1 cellular context compared by ENCODE assay signal in the genomic region with DNA sequence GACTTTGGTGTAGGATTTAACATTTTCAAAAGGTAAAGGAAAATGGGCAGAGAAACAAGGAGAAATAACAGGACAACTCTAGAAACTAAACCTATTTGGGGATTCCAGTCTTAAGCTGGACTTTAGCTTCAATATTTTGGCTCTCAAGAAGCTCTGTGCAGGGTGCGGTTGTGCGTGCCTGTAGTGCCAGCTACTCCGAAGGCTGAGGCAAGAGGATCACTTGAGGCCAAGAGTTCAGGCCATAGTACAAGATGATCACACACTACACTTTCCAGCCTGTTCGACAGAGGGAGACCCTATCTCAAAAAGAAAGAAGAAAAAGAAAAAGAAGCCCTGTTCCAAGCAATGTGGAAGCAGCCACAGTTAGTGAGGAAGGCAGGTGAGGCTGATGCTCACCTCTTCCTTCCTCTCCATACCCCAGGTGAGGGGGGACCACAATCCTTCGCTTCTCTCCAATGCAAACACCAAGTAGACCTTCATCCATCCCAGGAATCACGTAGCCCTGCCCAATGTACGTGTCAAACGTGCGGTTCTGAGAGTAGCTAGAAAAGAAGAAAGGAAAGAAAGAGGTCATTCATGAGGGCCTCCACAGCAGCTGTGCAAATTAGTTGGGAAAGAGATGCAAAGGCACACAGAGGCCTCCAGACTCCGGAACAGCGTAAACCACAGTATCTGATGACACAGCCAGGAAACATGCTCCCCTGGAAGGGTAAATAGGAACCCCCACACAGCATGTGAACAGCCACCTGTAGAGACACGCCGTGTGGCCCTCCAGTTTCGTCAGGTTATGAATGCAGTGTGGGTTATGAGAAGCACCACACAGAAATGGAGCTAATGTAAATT.
TF ChIP-seq lines count a peak whose summit lies in the region.
"Not testable (repeated sequence)": the region's sequence is repeated elsewhere in the genome, so short reads cannot be mapped to it uniquely, and the experiment has no call there.

No MANE protein-coding gene starts in this region.

TF ChIP-seq in HepG2, 621 proteins besides CTCF, POLR2A, EP300 and RAD21 (continued from another document and continues in another):
- TF ChIP-seq CBX5 (CRISPR knock-in tag; IDR thresholded peaks at IDR 0.05; ENCODE audit: borderline replicate concordance) (peak; percentile 91; the same call in 1 of the 2 replicates), TP53 (CRISPR knock-in tag; conservative IDR thresholded peaks at IDR 0.05) (0 out of 2 replicates have a peak, but pooled peaks have one; percentile 35), FOXP1 (CRISPR knock-in tag; IDR thresholded peaks at IDR 0.05) (peak; percentile 88), NFIC (IDR thresholded peaks at IDR 0.05; ENCODE audit: low read length) (peak; percentile 79), ZNF605 (CRISPR knock-in tag; IDR thresholded peaks at IDR 0.05) (peak; percentile 75; the same call in 1 of the 2 replicates), KAT8 (CRISPR knock-in tag; IDR thresholded peaks at IDR 0.05) (peak; percentile 73), NR2C2 (CRISPR knock-in tag; IDR thresholded peaks at IDR 0.05; ENCODE audit: borderline replicate concordance) (peak; percentile 54; the same call in 1 of the 2 replicates), NONO (CRISPR knock-in tag; conservative IDR thresholded peaks at IDR 0.05) (peak; percentile 69; the same call in 1 of the 2 replicates), ZNF619 (CRISPR knock-in tag; IDR thresholded peaks at IDR 0.05) (0 out of 2 replicates have a peak, but pooled peaks have one; percentile 43), KDM5B (CRISPR knock-in tag; IDR thresholded peaks at IDR 0.05; ENCODE audit: borderline replicate concordance) (peak; percentile 19; the same call in 1 of the 2 replicates), RXRB (CRISPR knock-in tag; IDR thresholded peaks at IDR 0.05; ENCODE audit: borderline replicate concordance) (peak; percentile 86; the same call in 1 of the 2 replicates), ZNF761 (CRISPR knock-in tag; conservative IDR thresholded peaks at IDR 0.05) (0 out of 2 replicates have a peak, but pooled peaks have one; percentile 47)
- TF ChIP-seq, protein P1, sequence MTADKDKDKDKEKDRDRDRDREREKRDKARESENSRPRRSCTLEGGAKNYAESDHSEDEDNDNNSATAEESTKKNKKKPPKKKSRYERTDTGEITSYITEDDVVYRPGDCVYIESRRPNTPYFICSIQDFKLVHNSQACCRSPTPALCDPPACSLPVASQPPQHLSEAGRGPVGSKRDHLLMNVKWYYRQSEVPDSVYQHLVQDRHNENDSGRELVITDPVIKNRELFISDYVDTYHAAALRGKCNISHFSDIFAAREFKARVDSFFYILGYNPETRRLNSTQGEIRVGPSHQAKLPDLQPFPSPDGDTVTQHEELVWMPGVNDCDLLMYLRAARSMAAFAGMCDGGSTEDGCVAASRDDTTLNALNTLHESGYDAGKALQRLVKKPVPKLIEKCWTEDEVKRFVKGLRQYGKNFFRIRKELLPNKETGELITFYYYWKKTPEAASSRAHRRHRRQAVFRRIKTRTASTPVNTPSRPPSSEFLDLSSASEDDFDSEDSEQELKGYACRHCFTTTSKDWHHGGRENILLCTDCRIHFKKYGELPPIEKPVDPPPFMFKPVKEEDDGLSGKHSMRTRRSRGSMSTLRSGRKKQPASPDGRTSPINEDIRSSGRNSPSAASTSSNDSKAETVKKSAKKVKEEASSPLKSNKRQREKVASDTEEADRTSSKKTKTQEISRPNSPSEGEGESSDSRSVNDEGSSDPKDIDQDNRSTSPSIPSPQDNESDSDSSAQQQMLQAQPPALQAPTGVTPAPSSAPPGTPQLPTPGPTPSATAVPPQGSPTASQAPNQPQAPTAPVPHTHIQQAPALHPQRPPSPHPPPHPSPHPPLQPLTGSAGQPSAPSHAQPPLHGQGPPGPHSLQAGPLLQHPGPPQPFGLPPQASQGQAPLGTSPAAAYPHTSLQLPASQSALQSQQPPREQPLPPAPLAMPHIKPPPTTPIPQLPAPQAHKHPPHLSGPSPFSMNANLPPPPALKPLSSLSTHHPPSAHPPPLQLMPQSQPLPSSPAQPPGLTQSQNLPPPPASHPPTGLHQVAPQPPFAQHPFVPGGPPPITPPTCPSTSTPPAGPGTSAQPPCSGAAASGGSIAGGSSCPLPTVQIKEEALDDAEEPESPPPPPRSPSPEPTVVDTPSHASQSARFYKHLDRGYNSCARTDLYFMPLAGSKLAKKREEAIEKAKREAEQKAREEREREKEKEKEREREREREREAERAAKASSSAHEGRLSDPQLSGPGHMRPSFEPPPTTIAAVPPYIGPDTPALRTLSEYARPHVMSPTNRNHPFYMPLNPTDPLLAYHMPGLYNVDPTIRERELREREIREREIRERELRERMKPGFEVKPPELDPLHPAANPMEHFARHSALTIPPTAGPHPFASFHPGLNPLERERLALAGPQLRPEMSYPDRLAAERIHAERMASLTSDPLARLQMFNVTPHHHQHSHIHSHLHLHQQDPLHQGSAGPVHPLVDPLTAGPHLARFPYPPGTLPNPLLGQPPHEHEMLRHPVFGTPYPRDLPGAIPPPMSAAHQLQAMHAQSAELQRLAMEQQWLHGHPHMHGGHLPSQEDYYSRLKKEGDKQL (CRISPR knock-in tag; IDR thresholded peaks at IDR 0.05; ENCODE audit: low read depth) = 0 out of 2 replicates have a peak, but pooled peaks have one; percentile 34
- not testable (repeated sequence) for TF ChIP-seq FOXP1, NONO (IDR thresholded peaks at IDR 0.05)
- TF ChIP-seq, protein P2, sequence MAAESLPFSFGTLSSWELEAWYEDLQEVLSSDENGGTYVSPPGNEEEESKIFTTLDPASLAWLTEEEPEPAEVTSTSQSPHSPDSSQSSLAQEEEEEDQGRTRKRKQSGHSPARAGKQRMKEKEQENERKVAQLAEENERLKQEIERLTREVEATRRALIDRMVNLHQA (CRISPR knock-in tag; IDR thresholded peaks at IDR 0.05) = peak; percentile 83; the same call in 1 of the 2 replicates
- TF ChIP-seq, protein P3, sequence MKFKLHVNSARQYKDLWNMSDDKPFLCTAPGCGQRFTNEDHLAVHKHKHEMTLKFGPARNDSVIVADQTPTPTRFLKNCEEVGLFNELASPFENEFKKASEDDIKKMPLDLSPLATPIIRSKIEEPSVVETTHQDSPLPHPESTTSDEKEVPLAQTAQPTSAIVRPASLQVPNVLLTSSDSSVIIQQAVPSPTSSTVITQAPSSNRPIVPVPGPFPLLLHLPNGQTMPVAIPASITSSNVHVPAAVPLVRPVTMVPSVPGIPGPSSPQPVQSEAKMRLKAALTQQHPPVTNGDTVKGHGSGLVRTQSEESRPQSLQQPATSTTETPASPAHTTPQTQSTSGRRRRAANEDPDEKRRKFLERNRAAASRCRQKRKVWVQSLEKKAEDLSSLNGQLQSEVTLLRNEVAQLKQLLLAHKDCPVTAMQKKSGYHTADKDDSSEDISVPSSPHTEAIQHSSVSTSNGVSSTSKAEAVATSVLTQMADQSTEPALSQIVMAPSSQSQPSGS (CRISPR knock-in tag; IDR thresholded peaks at IDR 0.05) = peak; percentile 49
- TF ChIP-seq, protein P4, sequence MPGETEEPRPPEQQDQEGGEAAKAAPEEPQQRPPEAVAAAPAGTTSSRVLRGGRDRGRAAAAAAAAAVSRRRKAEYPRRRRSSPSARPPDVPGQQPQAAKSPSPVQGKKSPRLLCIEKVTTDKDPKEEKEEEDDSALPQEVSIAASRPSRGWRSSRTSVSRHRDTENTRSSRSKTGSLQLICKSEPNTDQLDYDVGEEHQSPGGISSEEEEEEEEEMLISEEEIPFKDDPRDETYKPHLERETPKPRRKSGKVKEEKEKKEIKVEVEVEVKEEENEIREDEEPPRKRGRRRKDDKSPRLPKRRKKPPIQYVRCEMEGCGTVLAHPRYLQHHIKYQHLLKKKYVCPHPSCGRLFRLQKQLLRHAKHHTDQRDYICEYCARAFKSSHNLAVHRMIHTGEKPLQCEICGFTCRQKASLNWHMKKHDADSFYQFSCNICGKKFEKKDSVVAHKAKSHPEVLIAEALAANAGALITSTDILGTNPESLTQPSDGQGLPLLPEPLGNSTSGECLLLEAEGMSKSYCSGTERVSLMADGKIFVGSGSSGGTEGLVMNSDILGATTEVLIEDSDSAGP (CRISPR knock-in tag; IDR thresholded peaks at IDR 0.05; ENCODE audit: borderline replicate concordance) = peak; percentile 49; the same call in 1 of the 2 replicates
- TF ChIP-seq, protein P5, sequence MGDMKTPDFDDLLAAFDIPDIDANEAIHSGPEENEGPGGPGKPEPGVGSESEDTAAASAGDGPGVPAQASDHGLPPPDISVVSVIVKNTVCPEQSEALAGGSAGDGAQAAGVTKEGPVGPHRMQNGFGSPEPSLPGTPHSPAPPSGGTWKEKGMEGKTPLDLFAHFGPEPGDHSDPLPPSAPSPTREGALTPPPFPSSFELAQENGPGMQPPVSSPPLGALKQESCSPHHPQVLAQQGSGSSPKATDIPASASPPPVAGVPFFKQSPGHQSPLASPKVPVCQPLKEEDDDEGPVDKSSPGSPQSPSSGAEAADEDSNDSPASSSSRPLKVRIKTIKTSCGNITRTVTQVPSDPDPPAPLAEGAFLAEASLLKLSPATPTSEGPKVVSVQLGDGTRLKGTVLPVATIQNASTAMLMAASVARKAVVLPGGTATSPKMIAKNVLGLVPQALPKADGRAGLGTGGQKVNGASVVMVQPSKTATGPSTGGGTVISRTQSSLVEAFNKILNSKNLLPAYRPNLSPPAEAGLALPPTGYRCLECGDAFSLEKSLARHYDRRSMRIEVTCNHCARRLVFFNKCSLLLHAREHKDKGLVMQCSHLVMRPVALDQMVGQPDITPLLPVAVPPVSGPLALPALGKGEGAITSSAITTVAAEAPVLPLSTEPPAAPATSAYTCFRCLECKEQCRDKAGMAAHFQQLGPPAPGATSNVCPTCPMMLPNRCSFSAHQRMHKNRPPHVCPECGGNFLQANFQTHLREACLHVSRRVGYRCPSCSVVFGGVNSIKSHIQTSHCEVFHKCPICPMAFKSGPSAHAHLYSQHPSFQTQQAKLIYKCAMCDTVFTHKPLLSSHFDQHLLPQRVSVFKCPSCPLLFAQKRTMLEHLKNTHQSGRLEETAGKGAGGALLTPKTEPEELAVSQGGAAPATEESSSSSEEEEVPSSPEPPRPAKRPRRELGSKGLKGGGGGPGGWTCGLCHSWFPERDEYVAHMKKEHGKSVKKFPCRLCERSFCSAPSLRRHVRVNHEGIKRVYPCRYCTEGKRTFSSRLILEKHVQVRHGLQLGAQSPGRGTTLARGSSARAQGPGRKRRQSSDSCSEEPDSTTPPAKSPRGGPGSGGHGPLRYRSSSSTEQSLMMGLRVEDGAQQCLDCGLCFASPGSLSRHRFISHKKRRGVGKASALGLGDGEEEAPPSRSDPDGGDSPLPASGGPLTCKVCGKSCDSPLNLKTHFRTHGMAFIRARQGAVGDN (CRISPR knock-in tag; IDR thresholded peaks at IDR 0.05) = peak; percentile 79; the same call in 1 of the 2 replicates
- TF ChIP-seq, protein P6, sequence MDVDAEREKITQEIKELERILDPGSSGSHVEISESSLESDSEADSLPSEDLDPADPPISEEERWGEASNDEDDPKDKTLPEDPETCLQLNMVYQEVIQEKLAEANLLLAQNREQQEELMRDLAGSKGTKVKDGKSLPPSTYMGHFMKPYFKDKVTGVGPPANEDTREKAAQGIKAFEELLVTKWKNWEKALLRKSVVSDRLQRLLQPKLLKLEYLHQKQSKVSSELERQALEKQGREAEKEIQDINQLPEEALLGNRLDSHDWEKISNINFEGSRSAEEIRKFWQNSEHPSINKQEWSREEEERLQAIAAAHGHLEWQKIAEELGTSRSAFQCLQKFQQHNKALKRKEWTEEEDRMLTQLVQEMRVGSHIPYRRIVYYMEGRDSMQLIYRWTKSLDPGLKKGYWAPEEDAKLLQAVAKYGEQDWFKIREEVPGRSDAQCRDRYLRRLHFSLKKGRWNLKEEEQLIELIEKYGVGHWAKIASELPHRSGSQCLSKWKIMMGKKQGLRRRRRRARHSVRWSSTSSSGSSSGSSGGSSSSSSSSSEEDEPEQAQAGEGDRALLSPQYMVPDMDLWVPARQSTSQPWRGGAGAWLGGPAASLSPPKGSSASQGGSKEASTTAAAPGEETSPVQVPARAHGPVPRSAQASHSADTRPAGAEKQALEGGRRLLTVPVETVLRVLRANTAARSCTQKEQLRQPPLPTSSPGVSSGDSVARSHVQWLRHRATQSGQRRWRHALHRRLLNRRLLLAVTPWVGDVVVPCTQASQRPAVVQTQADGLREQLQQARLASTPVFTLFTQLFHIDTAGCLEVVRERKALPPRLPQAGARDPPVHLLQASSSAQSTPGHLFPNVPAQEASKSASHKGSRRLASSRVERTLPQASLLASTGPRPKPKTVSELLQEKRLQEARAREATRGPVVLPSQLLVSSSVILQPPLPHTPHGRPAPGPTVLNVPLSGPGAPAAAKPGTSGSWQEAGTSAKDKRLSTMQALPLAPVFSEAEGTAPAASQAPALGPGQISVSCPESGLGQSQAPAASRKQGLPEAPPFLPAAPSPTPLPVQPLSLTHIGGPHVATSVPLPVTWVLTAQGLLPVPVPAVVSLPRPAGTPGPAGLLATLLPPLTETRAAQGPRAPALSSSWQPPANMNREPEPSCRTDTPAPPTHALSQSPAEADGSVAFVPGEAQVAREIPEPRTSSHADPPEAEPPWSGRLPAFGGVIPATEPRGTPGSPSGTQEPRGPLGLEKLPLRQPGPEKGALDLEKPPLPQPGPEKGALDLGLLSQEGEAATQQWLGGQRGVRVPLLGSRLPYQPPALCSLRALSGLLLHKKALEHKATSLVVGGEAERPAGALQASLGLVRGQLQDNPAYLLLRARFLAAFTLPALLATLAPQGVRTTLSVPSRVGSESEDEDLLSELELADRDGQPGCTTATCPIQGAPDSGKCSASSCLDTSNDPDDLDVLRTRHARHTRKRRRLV (CRISPR knock-in tag; IDR thresholded peaks at IDR 0.05) = 0 out of 2 replicates have a peak, but pooled peaks have one; percentile 61
- TF ChIP-seq, protein P7, sequence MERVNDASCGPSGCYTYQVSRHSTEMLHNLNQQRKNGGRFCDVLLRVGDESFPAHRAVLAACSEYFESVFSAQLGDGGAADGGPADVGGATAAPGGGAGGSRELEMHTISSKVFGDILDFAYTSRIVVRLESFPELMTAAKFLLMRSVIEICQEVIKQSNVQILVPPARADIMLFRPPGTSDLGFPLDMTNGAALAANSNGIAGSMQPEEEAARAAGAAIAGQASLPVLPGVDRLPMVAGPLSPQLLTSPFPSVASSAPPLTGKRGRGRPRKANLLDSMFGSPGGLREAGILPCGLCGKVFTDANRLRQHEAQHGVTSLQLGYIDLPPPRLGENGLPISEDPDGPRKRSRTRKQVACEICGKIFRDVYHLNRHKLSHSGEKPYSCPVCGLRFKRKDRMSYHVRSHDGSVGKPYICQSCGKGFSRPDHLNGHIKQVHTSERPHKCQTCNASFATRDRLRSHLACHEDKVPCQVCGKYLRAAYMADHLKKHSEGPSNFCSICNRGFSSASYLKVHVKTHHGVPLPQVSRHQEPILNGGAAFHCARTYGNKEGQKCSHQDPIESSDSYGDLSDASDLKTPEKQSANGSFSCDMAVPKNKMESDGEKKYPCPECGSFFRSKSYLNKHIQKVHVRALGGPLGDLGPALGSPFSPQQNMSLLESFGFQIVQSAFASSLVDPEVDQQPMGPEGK (CRISPR knock-in tag; IDR thresholded peaks at IDR 0.05) = peak; percentile 83
